Comparison of ENCODE assay signal across 1 cellular context in the genomic region with DNA sequence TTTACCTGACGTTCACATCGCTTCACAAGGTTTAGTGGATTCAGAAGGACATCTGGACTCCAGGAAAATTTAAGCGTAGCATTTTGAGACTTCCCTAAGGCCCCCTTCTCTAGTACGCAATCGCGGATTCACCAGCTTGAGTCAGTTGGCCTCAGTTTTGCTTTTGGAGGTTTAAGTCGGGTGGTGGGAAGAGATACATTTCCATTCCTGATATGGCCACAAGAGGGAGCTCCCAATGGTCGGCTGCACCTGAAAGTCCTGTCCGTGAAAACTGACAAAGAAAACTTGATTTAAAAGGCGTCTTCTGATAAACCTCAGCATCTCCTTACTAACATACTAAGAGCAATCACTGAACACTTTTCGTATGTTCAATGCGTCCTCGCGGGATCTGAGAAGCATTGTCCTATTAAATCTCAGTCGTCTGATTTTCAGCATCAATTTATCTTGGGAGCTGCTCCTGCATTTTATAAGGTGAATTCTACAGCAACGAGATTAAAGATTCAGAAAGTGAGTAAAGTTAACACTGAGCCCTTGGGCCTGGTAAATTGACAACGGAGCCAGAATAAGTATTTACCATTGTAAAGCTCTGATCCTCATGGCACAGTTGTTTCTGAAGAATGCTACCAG.
A peak's percentile ranks its signal among the peaks of the same experiment; 100 is the strongest.
TF ChIP-seq lines count a peak whose summit lies in the region.

No MANE protein-coding gene starts in this region.

TF ChIP-seq in HepG2, 621 proteins besides CTCF, POLR2A, EP300 and RAD21:
- no peak for TF ChIP-seq ATF4 (CRISPR knock-in tag; IDR thresholded peaks at IDR 0.05)
- TF ChIP-seq ZNF180 (CRISPR knock-in tag; IDR thresholded peaks at IDR 0.05; ENCODE audit: borderline replicate concordance, low read depth) = no peak
- TF ChIP-seq ATRX (CRISPR knock-in tag; IDR thresholded peaks at IDR 0.05; ENCODE audit: borderline replicate concordance) = no peak
- TF ChIP-seq ZNF484 (CRISPR knock-in tag; IDR thresholded peaks at IDR 0.05; ENCODE audit: borderline replicate concordance, low read depth) = no peak
- peak; percentile 60 for TF ChIP-seq XRCC5 (optimal IDR thresholded peaks at IDR 0.05; ENCODE audit: low read length)
- TF ChIP-seq SMC3 (IDR thresholded peaks at IDR 0.05; ENCODE audit: low read length) = peak; percentile 63; the same call in 1 of the 2 replicates
- no peak for TF ChIP-seq TAF1 (CRISPR knock-in tag; IDR thresholded peaks at IDR 0.05)
- no peak for TF ChIP-seq ZNF615 (CRISPR knock-in tag; IDR thresholded peaks at IDR 0.05; ENCODE audit: borderline replicate concordance)
- TF ChIP-seq MTF1 (CRISPR knock-in tag; IDR thresholded peaks at IDR 0.05) = no peak
- no peak for TF ChIP-seq POLR2AphosphoS2 (IDR thresholded peaks at IDR 0.05; ENCODE audit: low read depth, low read length)
- no peak for TF ChIP-seq ZNF530 (CRISPR knock-in tag; IDR thresholded peaks at IDR 0.05; ENCODE audit: low read depth)
- no peak for TF ChIP-seq CBX1 (IDR thresholded peaks at IDR 0.05; ENCODE audit: low read depth)
- TF ChIP-seq ZNF44 (CRISPR knock-in tag; IDR thresholded peaks at IDR 0.05) = no peak
- TF ChIP-seq, protein P1, sequence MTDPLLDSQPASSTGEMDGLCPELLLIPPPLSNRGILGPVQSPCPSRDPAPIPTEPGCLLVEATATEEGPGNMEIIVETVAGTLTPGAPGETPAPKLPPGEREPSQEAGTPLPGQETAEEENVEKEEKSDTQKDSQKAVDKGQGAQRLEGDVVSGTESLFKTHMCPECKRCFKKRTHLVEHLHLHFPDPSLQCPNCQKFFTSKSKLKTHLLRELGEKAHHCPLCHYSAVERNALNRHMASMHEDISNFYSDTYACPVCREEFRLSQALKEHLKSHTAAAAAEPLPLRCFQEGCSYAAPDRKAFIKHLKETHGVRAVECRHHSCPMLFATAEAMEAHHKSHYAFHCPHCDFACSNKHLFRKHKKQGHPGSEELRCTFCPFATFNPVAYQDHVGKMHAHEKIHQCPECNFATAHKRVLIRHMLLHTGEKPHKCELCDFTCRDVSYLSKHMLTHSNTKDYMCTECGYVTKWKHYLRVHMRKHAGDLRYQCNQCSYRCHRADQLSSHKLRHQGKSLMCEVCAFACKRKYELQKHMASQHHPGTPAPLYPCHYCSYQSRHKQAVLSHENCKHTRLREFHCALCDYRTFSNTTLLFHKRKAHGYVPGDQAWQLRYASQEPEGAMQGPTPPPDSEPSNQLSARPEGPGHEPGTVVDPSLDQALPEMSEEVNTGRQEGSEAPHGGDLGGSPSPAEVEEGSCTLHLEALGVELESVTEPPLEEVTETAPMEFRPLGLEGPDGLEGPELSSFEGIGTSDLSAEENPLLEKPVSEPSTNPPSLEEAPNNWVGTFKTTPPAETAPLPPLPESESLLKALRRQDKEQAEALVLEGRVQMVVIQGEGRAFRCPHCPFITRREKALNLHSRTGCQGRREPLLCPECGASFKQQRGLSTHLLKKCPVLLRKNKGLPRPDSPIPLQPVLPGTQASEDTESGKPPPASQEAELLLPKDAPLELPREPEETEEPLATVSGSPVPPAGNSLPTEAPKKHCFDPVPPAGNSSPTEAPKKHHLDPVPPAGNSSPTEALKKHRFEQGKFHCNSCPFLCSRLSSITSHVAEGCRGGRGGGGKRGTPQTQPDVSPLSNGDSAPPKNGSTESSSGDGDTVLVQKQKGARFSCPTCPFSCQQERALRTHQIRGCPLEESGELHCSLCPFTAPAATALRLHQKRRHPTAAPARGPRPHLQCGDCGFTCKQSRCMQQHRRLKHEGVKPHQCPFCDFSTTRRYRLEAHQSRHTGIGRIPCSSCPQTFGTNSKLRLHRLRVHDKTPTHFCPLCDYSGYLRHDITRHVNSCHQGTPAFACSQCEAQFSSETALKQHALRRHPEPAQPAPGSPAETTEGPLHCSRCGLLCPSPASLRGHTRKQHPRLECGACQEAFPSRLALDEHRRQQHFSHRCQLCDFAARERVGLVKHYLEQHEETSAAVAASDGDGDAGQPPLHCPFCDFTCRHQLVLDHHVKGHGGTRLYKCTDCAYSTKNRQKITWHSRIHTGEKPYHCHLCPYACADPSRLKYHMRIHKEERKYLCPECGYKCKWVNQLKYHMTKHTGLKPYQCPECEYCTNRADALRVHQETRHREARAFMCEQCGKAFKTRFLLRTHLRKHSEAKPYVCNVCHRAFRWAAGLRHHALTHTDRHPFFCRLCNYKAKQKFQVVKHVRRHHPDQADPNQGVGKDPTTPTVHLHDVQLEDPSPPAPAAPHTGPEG (CRISPR knock-in tag; IDR thresholded peaks at IDR 0.05) = no peak
- no peak for TF ChIP-seq ZNF253 (CRISPR knock-in tag; IDR thresholded peaks at IDR 0.05; ENCODE audit: borderline replicate concordance)
- no peak for TF ChIP-seq ARNT2 (CRISPR knock-in tag; IDR thresholded peaks at IDR 0.05; ENCODE audit: low read depth)
- TF ChIP-seq ETV5 (CRISPR knock-in tag; IDR thresholded peaks at IDR 0.05; ENCODE audit: borderline replicate concordance) = 0 out of 2 replicates have a peak, but pooled peaks have one; percentile 7
- no peak for TF ChIP-seq ZNF276 (CRISPR knock-in tag; IDR thresholded peaks at IDR 0.05; ENCODE audit: low read depth)
- no peak for TF ChIP-seq ZNF430 (CRISPR knock-in tag; IDR thresholded peaks at IDR 0.05)
- no peak for TF ChIP-seq CEBPG (CRISPR knock-in tag; IDR thresholded peaks at IDR 0.05)
- peak; percentile 43; the same call in 1 of the 2 replicates for TF ChIP-seq ZNF629 (CRISPR knock-in tag; conservative IDR thresholded peaks at IDR 0.05)
- TF ChIP-seq ZC3H13 (CRISPR knock-in tag; IDR thresholded peaks at IDR 0.05) = no peak
- TF ChIP-seq ETV6 (CRISPR knock-in tag; conservative IDR thresholded peaks at IDR 0.05) = no peak
- peak; percentile 64 for TF ChIP-seq STAG1 (CRISPR knock-in tag; IDR thresholded peaks at IDR 0.05)
- no peak for TF ChIP-seq TBP (CRISPR knock-in tag; IDR thresholded peaks at IDR 0.05)
- TF ChIP-seq ZNF33B (CRISPR knock-in tag; IDR thresholded peaks at IDR 0.05) = no peak
- no peak for TF ChIP-seq MED1 (CRISPR knock-in tag; IDR thresholded peaks at IDR 0.05)
- TF ChIP-seq SIN3A (IDR thresholded peaks at IDR 0.05; ENCODE audit: borderline replicate concordance, low read depth, low read length) = no peak
TF ChIP-seq in HepG2: peak in this region for 5.
